Comparison of ENCODE assay signal across 22 cellular contexts in the genomic region with DNA sequence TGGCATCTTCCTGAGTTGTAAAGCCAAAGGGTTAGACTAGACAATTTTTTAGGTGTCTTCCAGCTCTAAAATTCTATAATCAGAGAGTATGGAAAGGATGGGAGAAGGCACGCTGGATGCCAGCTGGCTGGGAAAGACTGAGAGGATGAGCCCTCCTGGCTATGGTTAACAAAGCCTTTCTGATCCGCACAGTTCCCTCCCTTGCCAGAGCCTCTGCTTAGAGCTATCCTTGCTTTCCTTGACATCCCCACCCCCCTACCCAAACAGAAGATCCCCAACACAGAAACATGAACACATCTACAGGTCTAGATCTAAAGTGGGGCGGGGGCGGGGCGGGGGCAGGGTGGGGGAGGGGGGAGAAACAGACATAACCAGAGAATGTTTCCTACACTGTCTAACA. TPM values are rescaled to one million over a fixed set of nuclear protein-coding genes. Genes with fewer than 3 reads are reported as not detected.
DNase-seq lines count a peak whose midpoint lies in the region; ATAC-seq and TF ChIP-seq lines count a peak whose summit lies in the region.
"Had no signal": no experiment of that assay in that cellular context is flagged by ENCODE, and none has a peak within 500 bp of the region (broad histone marks: within the 10 kb centered on the region; RNA-seq: fewer than 3 reads in every experiment).

No MANE protein-coding gene starts in this region.

- peaks cover 97% of the 10 kb centered on the region for H3K4me1 Mint-ChIP-seq in CD4-positive, alpha-beta T cell (ENCODE audit: low read depth)
- H3K4me1 Mint-ChIP-seq in GM23338 (peaks cover 38% of the 10 kb centered on the region), neural crest cell (peaks cover 37% of the 10 kb centered on the region)
- peaks cover 77% of the 10 kb centered on the region for H3K4me1 Mint-ChIP-seq in stimulated activated memory B cell treated with anti-CD40 and anti-IgM and Interleukin-4, amounts not matched to agents 10 μg/mL and 1 μg/mL and 100 μg/mL, for 72 hours

- H3K9me3 Mint-ChIP-seq in CD4-positive, alpha-beta T cell = no peaks in the 10 kb centered on the region
- H3K9me3 Mint-ChIP-seq in GM23338 = no peaks in the 10 kb centered on the region; the same call in 2 of the 3 replicates
- H3K9me3 Mint-ChIP-seq in neural crest cell = no peaks in the 10 kb centered on the region
- H3K9me3 Mint-ChIP-seq in stimulated activated memory B cell treated with anti-CD40 and anti-IgM and Interleukin-4, amounts not matched to agents 10 μg/mL and 1 μg/mL and 100 μg/mL, for 72 hours = no peaks in the 10 kb centered on the region

- CTCF ChIA-PET in CD4-positive, alpha-beta T cell (lab: Charles Lee) = interaction anchor here (1.3 to 1.5 kb wide), 2 partner anchors 12 to 173 kb away, joined by 3 read pairs; no protein-coding TSS in a partner anchor
- CTCF ChIA-PET in mammary epithelial cell (lab: Charles Lee; ENCODE audit: low non-redundant PET) = no interaction called here

- no peak overlapping the region for H3K4me2 ChIP-seq in GM23338
- H3K4me2 ChIP-seq in mammary epithelial cell (ENCODE audit: insufficient read depth, low read depth, low read length) = no peak overlapping the region

- no peaks in the 10 kb centered on the region for H3K27me3 ChIP-seq in CD4-positive, alpha-beta T cell (ENCODE audit: control insufficient read depth, insufficient read depth, low read length)
- peaks cover 42% of the 10 kb centered on the region for H3K27me3 ChIP-seq in GM23338 (ENCODE audit: insufficient read depth)
- H3K27me3 ChIP-seq in WERI-Rb-1 (ENCODE audit: insufficient read depth, low read depth, severe bottlenecking) = no peaks in the 10 kb centered on the region
- H3K27me3 ChIP-seq in mammary epithelial cell (ENCODE audit: insufficient read depth, low read length) = no peaks in the 10 kb centered on the region
- no peaks in the 10 kb centered on the region for H3K27me3 ChIP-seq in tibial artery

- H3K4me3 Mint-ChIP-seq in CD4-positive, alpha-beta T cell = peak overlapping the region; percentile 31
- no peak overlapping the region for H3K4me3 Mint-ChIP-seq in GM23338
- H3K4me3 Mint-ChIP-seq in neural crest cell = peak overlapping the region; percentile 58
- no peak overlapping the region for H3K4me3 Mint-ChIP-seq in stimulated activated memory B cell treated with anti-CD40 and anti-IgM and Interleukin-4, amounts not matched to agents 10 μg/mL and 1 μg/mL and 100 μg/mL, for 72 hours
- H3K4me3 Mint-ChIP-seq: B cell had no signal

- H3K27me3 Mint-ChIP-seq in CD4-positive, alpha-beta T cell = no peaks in the 10 kb centered on the region
- H3K27me3 Mint-ChIP-seq in GM23338 (ENCODE audit: insufficient read depth, low read depth, poor library complexity) = peaks cover 15% of the 10 kb centered on the region
- no peaks in the 10 kb centered on the region for H3K27me3 Mint-ChIP-seq in neural crest cell (ENCODE audit: low read depth)
- H3K27me3 Mint-ChIP-seq in stimulated activated memory B cell treated with anti-CD40 and anti-IgM and Interleukin-4, amounts not matched to agents 10 μg/mL and 1 μg/mL and 100 μg/mL, for 72 hours = no peaks in the 10 kb centered on the region
- H3K27me3 Mint-ChIP-seq: B cell had no signal

- H2AFZ ChIP-seq in GM23338 (no peak overlapping the region), mammary epithelial cell (ENCODE audit: low read depth, low read length) (no peak overlapping the region)

- ATAC-seq in CD4-positive, alpha-beta T cell (ENCODE audit: poor library complexity) = no peak
- peak; percentile 64 for ATAC-seq in GM23338
- no peak for ATAC-seq in GM21786 (IDR thresholded peaks at IDR 0.05; ENCODE audit: unreplicated experiment)
- no peak for ATAC-seq in stimulated activated memory B cell treated with anti-CD40 and anti-IgM and Interleukin-4, amounts not matched to agents 10 μg/mL and 1 μg/mL and 100 μg/mL, for 72 hours
- ATAC-seq: Panc1 had no signal

- dilution Hi-C loops in mammary epithelial cell (cut with HindIII; ENCODE audit: low sequenced_read_pairs) = no loop called here

- H3K4me3 ChIP-seq in GM23338 (no peak overlapping the region), WERI-Rb-1 (ENCODE audit: low read depth, low read length) (no peak overlapping the region), mammary epithelial cell (replicated peaks in 1 of 3; ENCODE audit: insufficient read depth in 1 of 3, low read depth in 2 of 3, low read length in 3 of 3) (no peak overlapping the region), tibial artery (no peak overlapping the region)

- H4K20me1 ChIP-seq in GM23338 (replicated peaks; ENCODE audit: insufficient read depth) (peaks cover 99% of the 10 kb centered on the region), mammary epithelial cell (ENCODE audit: insufficient read depth, low read length) (peaks cover 5% of the 10 kb centered on the region)

- POLR2A ChIA-PET in CD4-positive, alpha-beta T cell (lab: Charles Lee) = no interaction called here

- H3K27ac ChIP-seq in CD4-positive, alpha-beta T cell (ENCODE audit: low read depth, low read length) = no peak overlapping the region
- no peak overlapping the region for H3K27ac ChIP-seq in GM23338 (ENCODE audit: low read depth)
- H3K27ac ChIP-seq in WERI-Rb-1 = no peak overlapping the region
- H3K27ac ChIP-seq in mammary epithelial cell (ENCODE audit: insufficient read depth, low read depth, low read length) = no peak overlapping the region
- H3K27ac ChIP-seq in tibial artery = no peak overlapping the region
- H3K27ac ChIP-seq: HL-60, RWPE1 had no signal

- TF ChIP-seq CTCF in CD4-positive, alpha-beta T cell (IDR thresholded peaks at IDR 0.05) = no peak
- no peak for TF ChIP-seq CTCF in GM23338 (conservative IDR thresholded peaks at IDR 0.05; ENCODE audit: low read depth in 2 of 2)
- TF ChIP-seq CTCF in WERI-Rb-1 (IDR thresholded peaks at IDR 0.05; ENCODE audit: low read depth, low read length) = no peak
- no peak for TF ChIP-seq CTCF in neural crest cell (conservative IDR thresholded peaks at IDR 0.05)
- TF ChIP-seq CTCF in mammary epithelial cell (conservative IDR thresholded peaks at IDR 0.05 in 1 of 2, IDR thresholded peaks at IDR 0.05 in 1 of 2; ENCODE audit: extremely low read depth in 1 of 2, insufficient read depth in 1 of 2, low read depth in 1 of 2, low read length in 2 of 2) = no peak
- no peak for TF ChIP-seq CTCF in tibial artery (IDR thresholded peaks at IDR 0.05)

- H3K4me1 ChIP-seq in GM23338 (ENCODE audit: insufficient read depth) (peaks cover 26% of the 10 kb centered on the region), mammary epithelial cell (ENCODE audit: insufficient read depth, low read length) (peaks cover 6% of the 10 kb centered on the region), tibial artery (peaks cover 0 to 14% (median 9%) of the 10 kb centered on the region in 4 donors)

- H3F3A ChIP-seq in GM23338 (replicated peaks; ENCODE audit: low read depth) = no peaks in the 10 kb centered on the region

- no peaks in the 10 kb centered on the region for H3K9me3 ChIP-seq in CD4-positive, alpha-beta T cell (ENCODE audit: control insufficient read depth, low read length)
- H3K9me3 ChIP-seq in WERI-Rb-1 (ENCODE audit: severe bottlenecking) (no peaks in the 10 kb centered on the region), mammary epithelial cell (replicated peaks; ENCODE audit: insufficient read depth, low read length) (no peaks in the 10 kb centered on the region), tibial artery (no peaks in the 10 kb centered on the region)

- peak overlapping the region; percentile 5 for H3K27ac Mint-ChIP-seq in CD4-positive, alpha-beta T cell
- no peak overlapping the region for H3K27ac Mint-ChIP-seq in GM23338
- H3K27ac Mint-ChIP-seq in neural crest cell (ENCODE audit: unreplicated experiment) = no peak overlapping the region
- no peak overlapping the region for H3K27ac Mint-ChIP-seq in stimulated activated memory B cell treated with anti-CD40 and anti-IgM and Interleukin-4, amounts not matched to agents 10 μg/mL and 1 μg/mL and 100 μg/mL, for 72 hours
- H3K27ac Mint-ChIP-seq: B cell had no signal

- H3K9ac ChIP-seq in mammary epithelial cell (ENCODE audit: insufficient read depth, low read length) = no peak overlapping the region

- intact Hi-C loops in CD4-positive, alpha-beta T cell (cut with DNase I, micrococcal nuclease) = no loop called here
- intact Hi-C loops in mammary epithelial cell (cut with micrococcal nuclease) (no loop called here), tibial artery (cut with DNase I; ENCODE audit: low total_unique reads) (no loop called here)

- DNase-seq in CD4-positive, alpha-beta T cell = no peak
- no peak for DNase-seq in GM23338 (ENCODE audit: low spot score)
- DNase-seq in WERI-Rb-1 = peak; percentile 38
- no peak for DNase-seq in neural crest cell (ENCODE audit: low read depth, low spot score)
- no peak for DNase-seq in mammary epithelial cell
- no peak for DNase-seq in tibial artery
- DNase-seq: COR-L47, EL, GDM1, MV-4-11, NCI-H1105, NCI-H146, NCI-H1930, NCI-H2107, NCI-H524 treated with DMSO at 0.1 percent for 48 hours, SHP77 had no signal

- H3K36me3 Mint-ChIP-seq in CD4-positive, alpha-beta T cell (ENCODE audit: low read depth) = peaks cover 6% of the 10 kb centered on the region
- no peaks in the 10 kb centered on the region; the same call in 2 of the 3 replicates for H3K36me3 Mint-ChIP-seq in GM23338 (ENCODE audit: low read depth)
- no peaks in the 10 kb centered on the region for H3K36me3 Mint-ChIP-seq in neural crest cell (ENCODE audit: low read depth)
- no peaks in the 10 kb centered on the region for H3K36me3 Mint-ChIP-seq in stimulated activated memory B cell treated with anti-CD40 and anti-IgM and Interleukin-4, amounts not matched to agents 10 μg/mL and 1 μg/mL and 100 μg/mL, for 72 hours

- BruUV-seq in mammary epithelial cell (replicated peaks; lab: Mats Ljungman, UMichigan) = no TSS peak

- H3K79me2 ChIP-seq in GM23338 (replicated peaks; ENCODE audit: insufficient read depth) (peaks cover 98% of the 10 kb centered on the region), mammary epithelial cell (ENCODE audit: insufficient read depth, low read length) (peaks cover 100% of the 10 kb centered on the region)

- in situ Hi-C loops in mammary epithelial cell (cut with MboI; ENCODE audit: low sequenced_read_pairs in 2 of 2) = no loop called here

- H3K36me3 ChIP-seq in GM23338 (ENCODE audit: insufficient read depth) (no peaks in the 10 kb centered on the region), WERI-Rb-1 (peaks cover 15% of the 10 kb centered on the region), mammary epithelial cell (ENCODE audit: insufficient read depth, low read length) (no peaks in the 10 kb centered on the region), tibial artery (no peaks in the 10 kb centered on the region)

- 90% methylated on average over 4 of the region's 5 CpGs for WGBS in mammary epithelial cell (ENCODE audit: low coverage, missing lambda C conversion rate)

- no peaks in the 10 kb centered on the region for H3K9me2 ChIP-seq in GM23338 (ENCODE audit: insufficient read depth)

RNA-seq across cellular contexts. Expression of a gene that starts 6.5 kb away (rescaled TPM):
- total RNA-seq in CD4-positive, alpha-beta T cell = 10 to 100 TPM; 61.6 to 64.1 TPM
- total RNA-seq in GM23338 (2014; rRNA removed; shearing (Covaris generic)) = 57.5 and 68.7 TPM in 2 replicates
- polyA plus RNA-seq in GM23338 (2016; fragmentation: Nextera tagmentation; extraction: Ambion mirVana) (6.4 and 6.6 TPM in 2 replicates), mammary epithelial cell (26.0 TPM)
- total RNA-seq in neural crest cell (65.0 and 67.5 TPM in 2 replicates), mammary epithelial cell (10 to 100 TPM; 49.2 to 62.5 TPM)
- polyA minus RNA-seq in mammary epithelial cell = 64.9 TPM

Comparison
In these comparisons a context has a peak if more than half of its experiments do, and no peak if none do; other contexts are left out.
1. H3K4me3 Mint-ChIP-seq: peak in CD4-positive, alpha-beta T cell (single experiment) and neural crest cell (single experiment); none in GM23338 (single experiment) and stimulated activated memory B cell treated with anti-CD40 and anti-IgM and Interleukin-4, amounts not matched to agents 10 μg/mL and 1 μg/mL and 100 μg/mL, for 72 hours (single experiment).